Comparison of ENCODE assay signal across 8 cellular contexts in genomic region chr12:110055375-110056352, GRCh38. TPM values are rescaled to one million over a fixed set of nuclear protein-coding genes. Genes with fewer than 3 reads are reported as not detected.
A peak's percentile ranks its signal among the peaks of the same experiment; 100 is the strongest.
DNase-seq lines count a peak whose midpoint lies in the region; ATAC-seq, FAIRE-seq and TF ChIP-seq lines count a peak whose summit lies in the region.
"Not testable (repeated sequence)": the region's sequence is repeated elsewhere in the genome, so short reads cannot be mapped to it uniquely, and the experiment has no call there.

No MANE protein-coding gene starts in this region.

- H3K9ac ChIP-seq in HUES48 (ENCODE audit: low read depth, low read length); fibroblast of lung (ENCODE audit: insufficient read depth, low read length): not testable (repeated sequence)
- peak overlapping the region; percentile 66 for H3K9ac ChIP-seq in mesenchymal stem cell (ENCODE audit: low read length)

- not testable (repeated sequence) for H3K27me3 Mint-ChIP-seq in activated CD4-positive, alpha-beta T cell treated with anti-CD3 and anti-CD28 coated beads for 36 hours

- not testable (repeated sequence) for H3K23ac ChIP-seq in mesenchymal stem cell (ENCODE audit: low read length in 2 of 2)

- not testable (repeated sequence) for H3K4me3 ChIP-seq in HUES48 (ENCODE audit: low read depth, low read length); astrocyte of the cerebellum (ENCODE audit: low read depth, low read length); fibroblast of lung (replicated peaks in 1 of 4; ENCODE audit: control extremely low read depth in 1 of 4, insufficient read depth in 1 of 4, low read depth in 3 of 4, low read length in 4 of 4); mesenchymal stem cell (ENCODE audit: insufficient read depth in 1 of 2, low read depth in 1 of 2, low read length in 2 of 2)

- in situ Hi-C loops in astrocyte of the cerebellum (cut with HindIII; ENCODE audit: low sequenced_read_pairs) = not testable (repeated sequence)

- peak; percentile 83 for FAIRE-seq in RCC 7860 (lab: Jason Lieb, UNC)

- not testable (repeated sequence) for H3K9me3 Mint-ChIP-seq in activated CD4-positive, alpha-beta T cell treated with anti-CD3 and anti-CD28 coated beads for 36 hours (ENCODE audit: low read depth)

- H2AFZ ChIP-seq in fibroblast of lung (ENCODE audit: low read length); mesenchymal stem cell (ENCODE audit: low read depth, low read length): not testable (repeated sequence)

- POLR2A ChIA-PET in activated CD4-positive, alpha-beta T cell treated with anti-CD3 and anti-CD28 coated beads for 36 hours (lab: Charles Lee) = interaction anchor here (0.6 to 1.1 kb wide), 5 partner anchors 18 to 57 kb away, joined by 3 to 9 read pairs (median 3); no protein-coding TSS in a partner anchor

- H3K18ac ChIP-seq in mesenchymal stem cell (ENCODE audit: low read depth in 1 of 2, low read length in 2 of 2) = peak overlapping the region; percentile 16 to 72

- intact Hi-C loops in activated CD4-positive, alpha-beta T cell treated with anti-CD3 and anti-CD28 coated beads for 36 hours (cut with DNase I, micrococcal nuclease) = loop anchor here in 1 of 2 experiments (1.0 kb wide), 1 partner anchor 24 kb away; no protein-coding TSS in a partner anchor

- WGBS in mesenchymal stem cell = 21% methylated on average over 10 of the region's 11 CpGs

- H2BK12ac ChIP-seq in mesenchymal stem cell (ENCODE audit: low read length in 2 of 2) = peak overlapping the region in 1 of 2 experiments; percentile 87

- not testable (repeated sequence) for H3K27me3 ChIP-seq in HUES48 (ENCODE audit: control insufficient read depth, insufficient read depth, low read length); fibroblast of lung (ENCODE audit: control insufficient read depth, insufficient read depth, low read length); mesenchymal stem cell (ENCODE audit: control insufficient read depth in 1 of 2, insufficient read depth in 1 of 2, low read length in 2 of 2)

- not testable (repeated sequence) for H3K36me3 ChIP-seq in HUES48 (ENCODE audit: control insufficient read depth, insufficient read depth, low read length); fibroblast of lung (ENCODE audit: control insufficient read depth, insufficient read depth, low read length); mesenchymal stem cell (ENCODE audit: control insufficient read depth in 1 of 2, insufficient read depth in 2 of 2, low read depth in 1 of 2, low read length in 2 of 2)

- not testable (repeated sequence) for H3K79me1 ChIP-seq in mesenchymal stem cell (replicated peaks; ENCODE audit: low read length, poor library complexity, severe bottlenecking)

- peak overlapping the region; percentile 42 for H3K27ac ChIP-seq in HUES48 (ENCODE audit: low read depth, low read length)
- H3K27ac ChIP-seq in fibroblast of lung (ENCODE audit: insufficient read depth, low read length) = peak overlapping the region; percentile 59
- H3K27ac ChIP-seq in mesenchymal stem cell (ENCODE audit: low read length, poor library complexity, severe bottlenecking) = peak overlapping the region; percentile 72

- H3K9me3 ChIP-seq in HUES48 (ENCODE audit: control insufficient read depth, insufficient read depth, low read length); fibroblast of lung (ENCODE audit: control insufficient read depth, insufficient read depth, low read depth, low read length); mesenchymal stem cell (ENCODE audit: control insufficient read depth, low read length): not testable (repeated sequence)

- ATAC-seq in activated CD4-positive, alpha-beta T cell treated with anti-CD3 and anti-CD28 coated beads for 36 hours = peak; percentile 63

- peak overlapping the region; percentile 15 for H2BK15ac ChIP-seq in mesenchymal stem cell (ENCODE audit: low read depth, poor library complexity, severe bottlenecking)

- H3K4me3 Mint-ChIP-seq in activated CD4-positive, alpha-beta T cell treated with anti-CD3 and anti-CD28 coated beads for 36 hours = not testable (repeated sequence)

- not testable (repeated sequence) for H3K14ac ChIP-seq in mesenchymal stem cell (ENCODE audit: low read length in 2 of 2)

- CTCF ChIA-PET in activated CD4-positive, alpha-beta T cell treated with anti-CD3 and anti-CD28 coated beads for 36 hours (lab: Charles Lee) = interaction anchor here (0.6 to 2.0 kb wide), 4 partner anchors 8 to 24 kb away, joined by 3 to 5 read pairs (median 4); no protein-coding TSS in a partner anchor

- peak overlapping the region; percentile 80 for H3K27ac Mint-ChIP-seq in activated CD4-positive, alpha-beta T cell treated with anti-CD3 and anti-CD28 coated beads for 36 hours

- H3K4me1 ChIP-seq in HUES48 (ENCODE audit: control insufficient read depth, insufficient read depth, low read length); mesenchymal stem cell (ENCODE audit: control insufficient read depth, insufficient read depth, low read depth, low read length): not testable (repeated sequence)
- peaks cover 14% of the 10 kb centered on the region for H3K4me1 ChIP-seq in fibroblast of lung (ENCODE audit: control insufficient read depth, extremely low read depth, insufficient read depth, low read length)

- H2BK5ac ChIP-seq in mesenchymal stem cell (ENCODE audit: low read depth, low read length, poor library complexity, severe bottlenecking) = not testable (repeated sequence)

- not testable (repeated sequence) for H3K79me2 ChIP-seq in fibroblast of lung (ENCODE audit: control insufficient read depth, insufficient read depth, low read length)

- peaks cover 40% of the 10 kb centered on the region for H3K4me1 Mint-ChIP-seq in activated CD4-positive, alpha-beta T cell treated with anti-CD3 and anti-CD28 coated beads for 36 hours

- H4K91ac ChIP-seq in mesenchymal stem cell (ENCODE audit: low read length) = not testable (repeated sequence)

- H4K20me1 ChIP-seq in fibroblast of lung (ENCODE audit: control insufficient read depth, extremely low read depth, insufficient read depth, low read length) = not testable (repeated sequence)

- DNase-seq in CD1c-positive myeloid dendritic cell (ENCODE audit: extremely low spot score) (peak; percentile 59), RCC 7860 (ENCODE audit: low spot score) (peak; percentile 92), astrocyte of the cerebellum (ENCODE audit: low read depth) (peak; percentile 55), fibroblast of lung (ENCODE audit: low read depth in 2 of 2) (peak; percentile 92 to 97), mesenchymal stem cell (peak; percentile 98)
- peak; percentile 48 for DNase-seq in activated CD4-positive, alpha-beta T cell treated with anti-CD3 and anti-CD28 coated beads for 36 hours
- DNase-seq in stimulated activated CD4-positive, alpha-beta T cell treated with anti-CD3 and anti-CD28 coated beads, Interleukin-15, amount 100 ng/mL, for 24 hours = peak; percentile 48

- not testable (repeated sequence) for H3K36me3 Mint-ChIP-seq in activated CD4-positive, alpha-beta T cell treated with anti-CD3 and anti-CD28 coated beads for 36 hours (ENCODE audit: low read depth)

- peak overlapping the region; percentile 49 for H2AK5ac ChIP-seq in mesenchymal stem cell (ENCODE audit: low read length, severe bottlenecking)

- peak overlapping the region; percentile 8 for H4K8ac ChIP-seq in mesenchymal stem cell (ENCODE audit: low read length)

- peak overlapping the region; percentile 27 for H2BK120ac ChIP-seq in mesenchymal stem cell (ENCODE audit: low read depth, low read length)

- TF ChIP-seq CTCF in astrocyte of the cerebellum (IDR thresholded peaks at IDR 0.05; ENCODE audit: low read depth, low read length, missing control alignments); fibroblast of lung (conservative IDR thresholded peaks at IDR 0.05 in 1 of 2, IDR thresholded peaks at IDR 0.05 in 1 of 2; ENCODE audit: low read depth in 1 of 2, low read length in 2 of 2): not testable (repeated sequence)

- H3K4me2 ChIP-seq in fibroblast of lung (ENCODE audit: extremely low read depth, insufficient read depth, low read length); mesenchymal stem cell (ENCODE audit: low read length, poor library complexity, severe bottlenecking): not testable (repeated sequence)

- H3K4ac ChIP-seq in mesenchymal stem cell (ENCODE audit: low read depth in 1 of 2, low read length in 2 of 2) = peak overlapping the region in 1 of 2 experiments; percentile 47

RNA-seq across cellular contexts. Expression of gene C12orf76, which starts 7.3 kb away (rescaled TPM):
- total RNA-seq in activated CD4-positive, alpha-beta T cell treated with anti-CD3 and anti-CD28 coated beads for 36 hours = 10 to 100 TPM; 10.2 to 10.5 TPM
- 17.2 and 20.8 TPM in 2 replicates for total RNA-seq in fibroblast of lung
- 5.5 and 8.5 TPM in 2 replicates for polyA plus RNA-seq in fibroblast of lung
- polyA plus RNA-seq in fibroblast of lung (2012) = 5.1 and 10.2 TPM in 2 replicates
- polyA minus RNA-seq in fibroblast of lung (ENCODE audit: low replicate concordance) = 1.6 and 16.4 TPM in 2 replicates
- polyA plus RNA-seq in mesenchymal stem cell (2013, experiment 1 of 2) = 10.6 TPM
- 10.7 TPM for polyA plus RNA-seq in mesenchymal stem cell (2013, experiment 2 of 2)

RNA-seq across cellular contexts. Expression of gene ANKRD13A, which starts 56.4 kb away (rescaled TPM):
- 10 to 100 TPM; 38.2 to 39.8 TPM for total RNA-seq in activated CD4-positive, alpha-beta T cell treated with anti-CD3 and anti-CD28 coated beads for 36 hours
- total RNA-seq in fibroblast of lung = 82.4 and 168 TPM in 2 replicates
- polyA plus RNA-seq in fibroblast of lung = 246 and 340 TPM in 2 replicates
- polyA plus RNA-seq in fibroblast of lung (2012) = 132 and 183 TPM in 2 replicates
- 302 and 374 TPM in 2 replicates for polyA minus RNA-seq in fibroblast of lung (ENCODE audit: low replicate concordance)
- 17.6 TPM for polyA plus RNA-seq in mesenchymal stem cell (2013, experiment 1 of 2)
- polyA plus RNA-seq in mesenchymal stem cell (2013, experiment 2 of 2) = 18.0 TPM

RNA-seq across cellular contexts. Expression of gene GIT2, which starts 59.5 kb away (rescaled TPM):
- 10 to 100 TPM; 50.2 to 58.2 TPM for total RNA-seq in activated CD4-positive, alpha-beta T cell treated with anti-CD3 and anti-CD28 coated beads for 36 hours
- 30.3 and 47.9 TPM in 2 replicates for total RNA-seq in fibroblast of lung
- polyA plus RNA-seq in fibroblast of lung = 53.5 and 54.3 TPM in 2 replicates
- 35.3 and 39.9 TPM in 2 replicates for polyA plus RNA-seq in fibroblast of lung (2012)
- polyA minus RNA-seq in fibroblast of lung (ENCODE audit: low replicate concordance) = 53.2 and 56.8 TPM in 2 replicates
- 25.2 TPM for polyA plus RNA-seq in mesenchymal stem cell (2013, experiment 1 of 2)
- polyA plus RNA-seq in mesenchymal stem cell (2013, experiment 2 of 2) = 24.1 TPM

Comparison
In these comparisons a context has a peak if more than half of its experiments do, and no peak if none do; other contexts are left out.
1. DNase-seq: peak in every context shown above with its lines; median percentile 98 in mesenchymal stem cell; 94 in fibroblast of lung; 92 in RCC 7860; 59 in CD1c-positive myeloid dendritic cell; 55 in astrocyte of the cerebellum; 48 in activated CD4-positive, alpha-beta T cell treated with anti-CD3 and anti-CD28 coated beads for 36 hours; 48 in stimulated activated CD4-positive, alpha-beta T cell treated with anti-CD3 and anti-CD28 coated beads, Interleukin-15, amount 100 ng/mL, for 24 hours.